Comparison of ENCODE assay signal across 3 cellular contexts in genomic region chr18:52554180-52554579, GRCh38.
"Had no signal": no experiment of that assay in that cellular context is flagged by ENCODE, and none has a peak within 500 bp of the region (broad histone marks: within the 10 kb centered on the region; RNA-seq: fewer than 3 reads in every experiment).

No MANE protein-coding gene starts in this region.

- H3K4me3 ChIP-seq: GM12878 had no signal

- DNase-seq: GDM1, GF-D8 had no signal
